9 cellular contexts compared by ENCODE assay signal in genomic region chr22:18057568-18058209, GRCh38. TPM values are rescaled to one million over a fixed set of nuclear protein-coding genes. Genes with fewer than 3 reads are reported as not detected.
DNase-seq lines count a peak whose midpoint lies in the region; ATAC-seq and TF ChIP-seq lines count a peak whose summit lies in the region.
"Had no signal": no experiment of that assay in that cellular context is flagged by ENCODE, and none has a peak within 500 bp of the region (broad histone marks: within the 10 kb centered on the region; RNA-seq: fewer than 3 reads in every experiment).

No MANE protein-coding gene starts in this region.

- intact Hi-C loops in Calu3 (cut with micrococcal nuclease; ENCODE audit: unreplicated experiment): loop anchor here (2.0 to 5.0 kb wide), 2 partner anchors 25 to 35 kb away; partner anchors contain the start of gene MICAL3

- no peaks in the 10 kb centered on the region for H3K36me3 ChIP-seq in muscle layer of duodenum (ENCODE audit: control insufficient read depth in 1 of 2, insufficient read depth in 2 of 2, low read length in 2 of 2)

- H3K4me1 Mint-ChIP-seq in Calu3 (ENCODE audit: low read depth, unreplicated experiment): peaks cover 56% of the 10 kb centered on the region

- peaks cover 4% of the 10 kb centered on the region for H3K36me3 Mint-ChIP-seq in Calu3 (ENCODE audit: insufficient read depth, unreplicated experiment)

- peak overlapping the region; percentile 22 for H3K27ac Mint-ChIP-seq in Calu3 (ENCODE audit: unreplicated experiment)

- peak; percentile 52 for ATAC-seq in GM21737 (IDR thresholded peaks at IDR 0.05; ENCODE audit: unreplicated experiment)

- TF ChIP-seq CTCF in Calu3 (IDR thresholded peaks at IDR 0.05; ENCODE audit: unreplicated experiment) (no peak), coronary artery (IDR thresholded peaks at IDR 0.05) (no peak)

- DNase-seq in Calu3 (peak; percentile 72), NCI-H2196 treated with DMSO at 0.1 percent for 48 hours (lab: John Stamatoyannopoulos, UW; ENCODE audit: unreplicated experiment) (peak; percentile 47), coronary artery (ENCODE audit: low spot score) (peak; percentile 91), NCI-H1417 treated with DMSO at 0.1 percent for 48 hours (lab: John Stamatoyannopoulos, UW) (no peak), AML-193 (lab: John Stamatoyannopoulos, UW) (no peak)
- no peak for DNase-seq in activated CD8-positive, alpha-beta memory T cell treated with anti-CD3 and anti-CD28 coated beads, Interleukin-2, amount 50 U/mL, for 48 hours

- H3K4me3 Mint-ChIP-seq in Calu3 (ENCODE audit: low read depth, unreplicated experiment): no peak overlapping the region

- no peaks in the 10 kb centered on the region for H3K9me3 ChIP-seq in muscle layer of duodenum (ENCODE audit: control insufficient read depth in 1 of 2, low read length in 2 of 2)

- H3K4me3 ChIP-seq in coronary artery (no peak overlapping the region), muscle layer of duodenum (ENCODE audit: low read depth in 1 of 2, low read length in 2 of 2) (peak overlapping the region in 1 of 2 donors; percentile 6)

- CTCF ChIA-PET in Calu3 (lab: Charles Lee): interaction anchor here (0.6 to 2.0 kb wide), 6 partner anchors 12 to 83 kb away, joined by 3 to 9 read pairs (median 5); no protein-coding TSS in a partner anchor

- peak overlapping the region; percentile 78 to 88 for H3K27ac ChIP-seq in coronary artery
- H3K27ac ChIP-seq in muscle layer of duodenum (ENCODE audit: low read length): peak overlapping the region; percentile 91
- H3K27ac ChIP-seq: HL-60 had no signal

- no TSS peak for BruUV-seq in Calu3 (replicated peaks; lab: Mats Ljungman, UMichigan)

- peaks cover 3% of the 10 kb centered on the region for H3K9me3 Mint-ChIP-seq in Calu3 (ENCODE audit: low read depth, unreplicated experiment)

- H3K4me1 ChIP-seq in muscle layer of duodenum (ENCODE audit: control insufficient read depth in 1 of 2, insufficient read depth in 2 of 2, low read length in 2 of 2): peaks cover 11 to 12% of the 10 kb centered on the region in 2 donors

- H3K27me3 Mint-ChIP-seq in Calu3 (ENCODE audit: unreplicated experiment): no peaks in the 10 kb centered on the region

- no peaks in the 10 kb centered on the region for H3K27me3 ChIP-seq in muscle layer of duodenum (ENCODE audit: low read depth, low read length)

RNA-seq across cellular contexts. Expression of gene PEX26, which starts 20.1 kb away (rescaled TPM):
- total RNA-seq in Calu3 (2022): 46.1 and 47.0 TPM in 2 replicates

RNA-seq across cellular contexts. Expression of gene MICAL3, which starts 33.3 kb away (rescaled TPM):
- total RNA-seq in Calu3 (2022): 60.6 and 71.3 TPM in 2 replicates

RNA-seq across cellular contexts. Expression of gene TUBA8, which starts 52.9 kb away (rescaled TPM):
- 2.4 and 2.6 TPM in 2 replicates for total RNA-seq in Calu3 (2022)

Comparison
In these comparisons a context has a peak if more than half of its experiments do, and no peak if none do; other contexts are left out.
1. DNase-seq: peak in Calu3 (single experiment), NCI-H2196 treated with DMSO at 0.1 percent for 48 hours (single experiment) and coronary artery (single experiment); none in NCI-H1417 treated with DMSO at 0.1 percent for 48 hours (single experiment), activated CD8-positive, alpha-beta memory T cell treated with anti-CD3 and anti-CD28 coated beads, Interleukin-2, amount 50 U/mL, for 48 hours (single experiment) and AML-193 (0 of 2).